Comparison of ENCODE assay signal across 10 cellular contexts in genomic region chrX:152637649-152638442, GRCh38. TPM values are rescaled to one million over a fixed set of nuclear protein-coding genes. Genes with fewer than 3 reads are reported as not detected.
A peak's percentile ranks its signal among the peaks of the same experiment; 100 is the strongest.
DNase-seq lines count a peak whose midpoint lies in the region; ATAC-seq and TF ChIP-seq lines count a peak whose summit lies in the region.
"Had no signal": no experiment of that assay in that cellular context is flagged by ENCODE, and none has a peak within 500 bp of the region (broad histone marks: within the 10 kb centered on the region; RNA-seq: fewer than 3 reads in every experiment).

GABRQ (plus strand) TSS chrX:152637895; CDS start chrX:152638203, 308 bp downstream.

- no peak for ATAC-seq in HG03565 (IDR thresholded peaks at IDR 0.05; ENCODE audit: unreplicated experiment)

- intact Hi-C loops in ascending aorta (cut with DNase I) = no loop called here

- H3K27ac ChIP-seq in ectodermal cell (ENCODE audit: insufficient read depth, low read depth, low read length, poor library complexity, severe bottlenecking) (no peak within 1 kb of the TSS), ascending aorta (no peak within 1 kb of the TSS)

- no peaks in the 10 kb centered on the region for H3K4me1 Mint-ChIP-seq in osteocyte (ENCODE audit: unreplicated experiment)

- no peaks in the 10 kb centered on the region for H3K4me1 ChIP-seq in ectodermal cell (ENCODE audit: control insufficient read depth, insufficient read depth, low read length)
- no peaks in the 10 kb centered on the region for H3K4me1 ChIP-seq in ascending aorta

- 0% methylated on average over 62 of the region's 64 CpGs for WGBS in ectodermal cell, 2 experiments

- peaks cover 5% of the 10 kb centered on the region for H3K9me3 Mint-ChIP-seq in osteocyte (ENCODE audit: unreplicated experiment)

- H3K27ac Mint-ChIP-seq in osteocyte (ENCODE audit: unreplicated experiment) = no peak within 1 kb of the TSS

- H3K36me3 Mint-ChIP-seq in osteocyte (ENCODE audit: unreplicated experiment) = no peaks in the 10 kb centered on the region

- H3K4me3 ChIP-seq in ectodermal cell (ENCODE audit: insufficient read depth, low read depth, low read length) (peak within 1 kb of the TSS; percentile 35), ascending aorta (no peak within 1 kb of the TSS)

- no peak for TF ChIP-seq CTCF in osteocyte (IDR thresholded peaks at IDR 0.05)
- no peak for TF ChIP-seq CTCF in ascending aorta (IDR thresholded peaks at IDR 0.05)

- H3K36me3 ChIP-seq in ectodermal cell (ENCODE audit: control insufficient read depth, insufficient read depth, low read length) = no peaks in the 10 kb centered on the region
- H3K36me3 ChIP-seq in ascending aorta = no peaks in the 10 kb centered on the region

- DNase-seq in NCI-H187 (lab: John Stamatoyannopoulos, UW) (peak; percentile 45 to 63), NCI-H187 treated with DMSO at 0.1 percent for 48 hours (lab: John Stamatoyannopoulos, UW) (no peak), NCI-H510A (lab: John Stamatoyannopoulos, UW) (peak; percentile 82), osteocyte (ENCODE audit: extremely low spot score, unreplicated experiment) (peak; percentile 71), ascending aorta (ENCODE audit: low spot score in 2 of 2) (no peak), cerebellar nuclear complex (lab: John Stamatoyannopoulos, UW) (no peak)

- no peak within 1 kb of the TSS for H3K4me3 Mint-ChIP-seq in osteocyte (ENCODE audit: unreplicated experiment)

- H3K27me3 Mint-ChIP-seq in osteocyte (ENCODE audit: unreplicated experiment) = peaks cover 17% of the 10 kb centered on the region

- H3K27me3 ChIP-seq in ectodermal cell (ENCODE audit: control insufficient read depth, insufficient read depth, low read length, poor library complexity, severe bottlenecking) (peaks cover 27% of the 10 kb centered on the region), ascending aorta (no peaks in the 10 kb centered on the region)

- H3K9me3 ChIP-seq in ectodermal cell (ENCODE audit: control insufficient read depth, low read length) (no peaks in the 10 kb centered on the region), ascending aorta (no peaks in the 10 kb centered on the region)

RNA-seq across cellular contexts. Expression of gene GABRQ, which starts in this region (rescaled TPM):
- polyA plus RNA-seq in ectodermal cell (2013, experiment 1 of 4) = 2.2 TPM
- 2.6 TPM for polyA plus RNA-seq in ectodermal cell (2013, experiment 2 of 4)
- polyA plus RNA-seq in ectodermal cell (2013, experiment 3 of 4) = 1.7 TPM
- polyA plus RNA-seq in ectodermal cell (2013, experiment 4 of 4) = 1.8 TPM
- total RNA-seq in osteocyte (not detected in 2 replicates), ascending aorta (not detected)
- total RNA-seq: glomerular endothelial cell, LHCN-M2 had no signal

Comparison
In these comparisons a context has a peak if more than half of its experiments do, and no peak if none do; other contexts are left out.
1. DNase-seq: peak in NCI-H187 (2 of 2) and NCI-H510A (single experiment); none in NCI-H187 treated with DMSO at 0.1 percent for 48 hours (single experiment), ascending aorta (0 of 2) and cerebellar nuclear complex (0 of 2).
2. Peak in DNase-seq in osteocyte; RNA of the gene not detected or under 1 TPM.